Comparison of ENCODE assay signal across 22 cellular contexts in the genomic region with DNA sequence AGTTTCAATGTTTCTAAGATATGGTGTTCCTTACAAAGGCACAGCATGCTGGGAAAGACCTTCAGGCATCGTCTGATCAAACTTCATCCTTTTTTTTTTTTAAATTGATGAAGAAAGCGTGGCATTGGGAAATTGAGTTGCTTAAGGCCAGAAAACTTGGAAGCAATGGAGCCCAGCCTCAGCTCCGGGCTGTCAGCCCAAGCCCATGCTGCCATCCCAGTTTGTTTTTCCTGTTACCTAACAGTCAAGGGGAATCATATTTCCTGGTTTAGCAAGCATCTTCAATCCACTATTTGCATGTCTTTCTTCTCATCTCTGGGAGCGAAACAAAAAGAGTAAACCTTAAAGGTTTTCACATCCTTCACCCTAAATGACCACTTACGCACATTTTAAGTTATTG.
A peak's percentile ranks its signal among the peaks of the same experiment; 100 is the strongest.
DNase-seq lines count a peak whose midpoint lies in the region; ATAC-seq, FAIRE-seq and TF ChIP-seq lines count a peak whose summit lies in the region.
"Had no signal": no experiment of that assay in that cellular context is flagged by ENCODE, and none has a peak within 500 bp of the region (broad histone marks: within the 10 kb centered on the region; RNA-seq: fewer than 3 reads in every experiment).

No MANE protein-coding gene starts in this region.

- no peak overlapping the region for H3K4ac ChIP-seq in mesenchymal stem cell (ENCODE audit: low read depth in 1 of 2, low read length in 2 of 2)

- no peak overlapping the region for H3K4me2 ChIP-seq in mesenchymal stem cell (ENCODE audit: low read length, poor library complexity, severe bottlenecking)

- H2BK120ac ChIP-seq in mesenchymal stem cell (ENCODE audit: low read depth, low read length), result no peak overlapping the region

- H4K8ac ChIP-seq in mesenchymal stem cell (ENCODE audit: low read length), result no peak overlapping the region

- H3K27ac ChIP-seq in mesenchymal stem cell (ENCODE audit: low read length, poor library complexity, severe bottlenecking) (no peak overlapping the region), prostate gland (no peak overlapping the region)
- H3K27ac ChIP-seq: epithelial cell of prostate, pancreas had no signal

- peak; percentile 65 for DNase-seq in AG08395 (ENCODE audit: low spot score)
- peak; percentile 22 to 44 for DNase-seq in NCI-H187 (lab: John Stamatoyannopoulos, UW)
- peak; percentile 15 for DNase-seq in bronchial epithelial cell (ENCODE audit: low read depth)
- peak; percentile 18 for DNase-seq in mesenchymal stem cell
- no peak for DNase-seq in prostate gland (ENCODE audit: low spot score)
- no peak for DNase-seq in T-helper 1 cell
- no peak for DNase-seq in GM10266 (ENCODE audit: extremely low spot score)
- DNase-seq: activated CD8-positive, alpha-beta T cell treated with anti-CD3 and anti-CD28 coated beads, Interleukin-2, amount 10 ng/mL, durations not matched to agents 7 days and 5 days; amniotic stem cell; cortex of kidney; kidney; MV-4-11; NCI-H446 treated with DMSO at 0.1 percent for 48 hours; pancreas; PC-3; stimulated activated CD4-positive, alpha-beta T cell treated with anti-CD3 and anti-CD28 coated beads, Interleukin-12 subunit alpha, Interleukin-12 subunit beta, amount 100 ng/mL, for 4 hours; stimulated activated naive CD4-positive, alpha-beta T cell had no signal

- intact Hi-C loops in prostate gland (cut with DNase I), result no loop called here

- no peak overlapping the region for H2BK5ac ChIP-seq in mesenchymal stem cell (ENCODE audit: low read depth, low read length, poor library complexity, severe bottlenecking)

- H3K79me1 ChIP-seq in mesenchymal stem cell (replicated peaks; ENCODE audit: low read length, poor library complexity, severe bottlenecking), result no peaks in the 10 kb centered on the region

- no peak overlapping the region for H2BK12ac ChIP-seq in mesenchymal stem cell (ENCODE audit: low read length in 2 of 2)

- no peaks in the 10 kb centered on the region for H3K9me3 ChIP-seq in mesenchymal stem cell (ENCODE audit: control insufficient read depth, low read length)
- H3K9me3 ChIP-seq in prostate gland, result no peaks in the 10 kb centered on the region
- H3K9me3 ChIP-seq: pancreas had no signal

- H3K4me1 ChIP-seq in mesenchymal stem cell (ENCODE audit: control insufficient read depth, insufficient read depth, low read depth, low read length), result peaks cover 4% of the 10 kb centered on the region
- H3K4me1 ChIP-seq in prostate gland (replicated peaks), result no peaks in the 10 kb centered on the region

- H3K4me3 ChIP-seq in bronchial epithelial cell (ENCODE audit: low read depth, low read length) (no peak overlapping the region), mesenchymal stem cell (ENCODE audit: insufficient read depth in 1 of 2, low read depth in 1 of 2, low read length in 2 of 2) (peak overlapping the region in 1 of 2 experiments; percentile 30), prostate gland (no peak overlapping the region)
- H3K4me3 ChIP-seq: pancreas had no signal

- TF ChIP-seq CTCF in bronchial epithelial cell (IDR thresholded peaks at IDR 0.05; ENCODE audit: insufficient read depth, low read length, severe bottlenecking) (no peak), prostate gland (IDR thresholded peaks at IDR 0.05) (no peak), GM10266 (IDR thresholded peaks at IDR 0.05; ENCODE audit: control insufficient read depth, insufficient read depth, low read depth, missing control alignments) (no peak)

- H3K36me3 ChIP-seq in bronchial epithelial cell (ENCODE audit: control insufficient read depth, insufficient read depth, low read length), result no peaks in the 10 kb centered on the region
- H3K36me3 ChIP-seq in mesenchymal stem cell (ENCODE audit: control insufficient read depth in 1 of 2, insufficient read depth in 2 of 2, low read depth in 1 of 2, low read length in 2 of 2), result no peaks in the 10 kb centered on the region
- H3K36me3 ChIP-seq in prostate gland, result no peaks in the 10 kb centered on the region
- H3K36me3 ChIP-seq: pancreas had no signal

- H3K14ac ChIP-seq in mesenchymal stem cell (ENCODE audit: low read length in 2 of 2), result no peak overlapping the region

- H2AK5ac ChIP-seq in mesenchymal stem cell (ENCODE audit: low read length, severe bottlenecking), result no peak overlapping the region

- WGBS in mesenchymal stem cell, result 81% methylated on average over 5 of the region's 5 CpGs
- 44% methylated on average over 5 of the region's 5 CpGs for WGBS in prostate gland

- no peak overlapping the region for H3K23ac ChIP-seq in mesenchymal stem cell (ENCODE audit: low read length in 2 of 2)

- peak overlapping the region; percentile 57 for H3K9ac ChIP-seq in mesenchymal stem cell (ENCODE audit: low read length)

- no peak overlapping the region for H3K18ac ChIP-seq in mesenchymal stem cell (ENCODE audit: low read depth in 1 of 2, low read length in 2 of 2)

- ATAC-seq in HG03095 (IDR thresholded peaks at IDR 0.05; ENCODE audit: unreplicated experiment), result no peak
- ATAC-seq: activated CD8-positive, alpha-beta T cell treated with anti-CD3 and anti-CD28 coated beads, Interleukin-2, amount 10 ng/mL, durations not matched to agents 7 days and 5 days; HCT116; PC-3; SK-N-SH treated with all-trans-retinoic acid at 6 μM for 48 hours had no signal

- no peak overlapping the region for H4K91ac ChIP-seq in mesenchymal stem cell (ENCODE audit: low read length)

- FAIRE-seq in bronchial epithelial cell (lab: Jason Lieb, UNC), result no peak
- FAIRE-seq: kidney, pancreas, urothelium cell line had no signal

- no peaks in the 10 kb centered on the region for H3K27me3 ChIP-seq in bronchial epithelial cell (ENCODE audit: control insufficient read depth, insufficient read depth, low read length)
- H3K27me3 ChIP-seq in mesenchymal stem cell (ENCODE audit: control insufficient read depth in 1 of 2, insufficient read depth in 1 of 2, low read length in 2 of 2), result peaks cover 0 to 38% of the 10 kb centered on the region in 2 experiments
- H3K27me3 ChIP-seq in prostate gland (replicated peaks; ENCODE audit: insufficient read depth), result no peaks in the 10 kb centered on the region
- H3K27me3 ChIP-seq: pancreas had no signal

- H2BK15ac ChIP-seq in mesenchymal stem cell (ENCODE audit: low read depth, poor library complexity, severe bottlenecking), result peak overlapping the region; percentile 40

- no peak overlapping the region for H2AFZ ChIP-seq in mesenchymal stem cell (ENCODE audit: low read depth, low read length)

- no peak for TF ChIP-seq POLR2A in prostate gland (IDR thresholded peaks at IDR 0.05)

Comparison
In these comparisons a context has a peak if more than half of its experiments do, and no peak if none do; other contexts are left out.
1. DNase-seq: peak in AG08395 (single experiment), NCI-H187 (2 of 2), bronchial epithelial cell (single experiment) and mesenchymal stem cell (single experiment); none in prostate gland (single experiment), T-helper 1 cell (0 of 5) and GM10266 (single experiment).